Comparison of ENCODE assay signal across 1 cellular context in the genomic region with DNA sequence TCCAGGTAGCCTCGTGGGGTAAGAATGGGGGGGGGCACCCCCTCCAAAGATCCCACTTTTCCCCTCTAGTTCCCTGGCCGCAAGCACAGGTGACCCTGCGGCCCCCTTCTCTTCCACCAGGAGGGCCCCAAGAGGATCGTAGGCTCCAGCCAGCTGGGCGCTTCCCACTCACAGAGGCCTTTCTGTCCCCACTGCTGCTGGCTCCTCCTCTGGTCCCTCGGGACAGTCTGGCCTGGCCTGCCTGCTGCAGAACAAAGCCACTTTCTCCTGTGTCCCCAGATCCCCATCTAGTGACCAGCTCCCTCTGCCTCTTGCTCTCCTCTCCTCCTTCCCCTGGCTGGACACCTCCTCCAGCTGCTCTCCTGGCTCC.
TF ChIP-seq lines count a peak whose summit lies in the region.

No MANE protein-coding gene starts in this region.

TF ChIP-seq in K562, 482 proteins besides CTCF, POLR2A, EP300 and RAD21 (continued from another document):
- TF ChIP-seq, protein P1, sequence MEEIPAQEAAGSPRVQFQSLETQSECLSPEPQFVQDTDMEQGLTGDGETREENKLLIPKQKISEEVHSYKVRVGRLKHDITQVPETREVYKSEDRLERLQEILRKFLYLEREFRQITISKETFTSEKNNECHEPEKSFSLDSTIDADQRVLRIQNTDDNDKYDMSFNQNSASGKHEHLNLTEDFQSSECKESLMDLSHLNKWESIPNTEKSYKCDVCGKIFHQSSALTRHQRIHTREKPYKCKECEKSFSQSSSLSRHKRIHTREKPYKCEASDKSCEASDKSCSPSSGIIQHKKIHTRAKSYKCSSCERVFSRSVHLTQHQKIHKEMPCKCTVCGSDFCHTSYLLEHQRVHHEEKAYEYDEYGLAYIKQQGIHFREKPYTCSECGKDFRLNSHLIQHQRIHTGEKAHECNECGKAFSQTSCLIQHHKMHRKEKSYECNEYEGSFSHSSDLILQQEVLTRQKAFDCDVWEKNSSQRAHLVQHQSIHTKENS (CRISPR knock-in tag; IDR thresholded peaks at IDR 0.05) = no peak
- TF ChIP-seq, protein P2, sequence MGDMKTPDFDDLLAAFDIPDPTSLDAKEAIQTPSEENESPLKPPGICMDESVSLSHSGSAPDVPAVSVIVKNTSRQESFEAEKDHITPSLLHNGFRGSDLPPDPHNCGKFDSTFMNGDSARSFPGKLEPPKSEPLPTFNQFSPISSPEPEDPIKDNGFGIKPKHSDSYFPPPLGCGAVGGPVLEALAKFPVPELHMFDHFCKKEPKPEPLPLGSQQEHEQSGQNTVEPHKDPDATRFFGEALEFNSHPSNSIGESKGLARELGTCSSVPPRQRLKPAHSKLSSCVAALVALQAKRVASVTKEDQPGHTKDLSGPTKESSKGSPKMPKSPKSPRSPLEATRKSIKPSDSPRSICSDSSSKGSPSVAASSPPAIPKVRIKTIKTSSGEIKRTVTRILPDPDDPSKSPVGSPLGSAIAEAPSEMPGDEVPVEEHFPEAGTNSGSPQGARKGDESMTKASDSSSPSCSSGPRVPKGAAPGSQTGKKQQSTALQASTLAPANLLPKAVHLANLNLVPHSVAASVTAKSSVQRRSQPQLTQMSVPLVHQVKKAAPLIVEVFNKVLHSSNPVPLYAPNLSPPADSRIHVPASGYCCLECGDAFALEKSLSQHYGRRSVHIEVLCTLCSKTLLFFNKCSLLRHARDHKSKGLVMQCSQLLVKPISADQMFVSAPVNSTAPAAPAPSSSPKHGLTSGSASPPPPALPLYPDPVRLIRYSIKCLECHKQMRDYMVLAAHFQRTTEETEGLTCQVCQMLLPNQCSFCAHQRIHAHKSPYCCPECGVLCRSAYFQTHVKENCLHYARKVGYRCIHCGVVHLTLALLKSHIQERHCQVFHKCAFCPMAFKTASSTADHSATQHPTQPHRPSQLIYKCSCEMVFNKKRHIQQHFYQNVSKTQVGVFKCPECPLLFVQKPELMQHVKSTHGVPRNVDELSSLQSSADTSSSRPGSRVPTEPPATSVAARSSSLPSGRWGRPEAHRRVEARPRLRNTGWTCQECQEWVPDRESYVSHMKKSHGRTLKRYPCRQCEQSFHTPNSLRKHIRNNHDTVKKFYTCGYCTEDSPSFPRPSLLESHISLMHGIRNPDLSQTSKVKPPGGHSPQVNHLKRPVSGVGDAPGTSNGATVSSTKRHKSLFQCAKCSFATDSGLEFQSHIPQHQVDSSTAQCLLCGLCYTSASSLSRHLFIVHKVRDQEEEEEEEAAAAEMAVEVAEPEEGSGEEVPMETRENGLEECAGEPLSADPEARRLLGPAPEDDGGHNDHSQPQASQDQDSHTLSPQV (IDR thresholded peaks at IDR 0.05) = 0 out of 2 replicates have a peak, but pooled peaks have one; percentile 39
- TF ChIP-seq, protein P3, sequence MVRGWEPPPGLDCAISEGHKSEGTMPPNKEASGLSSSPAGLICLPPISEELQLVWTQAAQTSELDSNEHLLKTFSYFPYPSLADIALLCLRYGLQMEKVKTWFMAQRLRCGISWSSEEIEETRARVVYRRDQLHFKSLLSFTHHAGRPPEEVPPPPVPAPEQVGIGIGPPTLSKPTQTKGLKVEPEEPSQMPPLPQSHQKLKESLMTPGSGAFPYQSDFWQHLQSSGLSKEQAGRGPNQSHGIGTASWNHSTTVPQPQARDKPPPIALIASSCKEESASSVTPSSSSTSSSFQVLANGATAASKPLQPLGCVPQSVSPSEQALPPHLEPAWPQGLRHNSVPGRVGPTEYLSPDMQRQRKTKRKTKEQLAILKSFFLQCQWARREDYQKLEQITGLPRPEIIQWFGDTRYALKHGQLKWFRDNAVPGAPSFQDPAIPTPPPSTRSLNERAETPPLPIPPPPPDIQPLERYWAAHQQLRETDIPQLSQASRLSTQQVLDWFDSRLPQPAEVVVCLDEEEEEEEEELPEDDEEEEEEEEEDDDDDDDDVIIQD (CRISPR knock-in tag; IDR thresholded peaks at IDR 0.05) = no peak
- TF ChIP-seq, protein P4, sequence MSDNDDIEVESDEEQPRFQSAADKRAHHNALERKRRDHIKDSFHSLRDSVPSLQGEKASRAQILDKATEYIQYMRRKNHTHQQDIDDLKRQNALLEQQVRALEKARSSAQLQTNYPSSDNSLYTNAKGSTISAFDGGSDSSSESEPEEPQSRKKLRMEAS (CRISPR knock-in tag; IDR thresholded peaks at IDR 0.05) = no peak
- TF ChIP-seq SMAD4 (CRISPR knock-in tag; conservative IDR thresholded peaks at IDR 0.05) = peak; percentile 23
- 0 out of 2 replicates have a peak, but pooled peaks have one; percentile 38 for TF ChIP-seq SMARCA4 (IDR thresholded peaks at IDR 0.05)
